In the genomic region with DNA sequence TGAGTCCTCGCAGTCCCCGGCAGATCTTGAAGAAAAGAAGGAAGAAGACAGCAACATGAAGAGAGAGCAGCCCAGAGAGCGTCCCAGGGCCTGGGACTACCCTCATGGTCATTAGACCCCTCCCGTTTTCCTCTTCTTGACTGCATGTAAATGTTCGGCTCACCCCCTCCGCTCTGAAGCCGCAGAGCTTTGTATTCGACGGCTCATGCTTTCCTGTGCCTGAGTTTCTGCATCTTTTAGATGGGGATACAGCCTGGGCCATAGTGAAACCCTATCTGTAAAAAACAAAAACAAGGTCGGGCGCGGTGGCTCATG, we compare ENCODE assay signal across 2 cellular contexts.
TF ChIP-seq lines count a peak whose summit lies in the region.

No MANE protein-coding gene starts in this region.

TF ChIP-seq in IMR-90, 13 proteins besides CTCF, POLR2A, EP300 and RAD21:
- TF ChIP-seq RFX5 (IDR thresholded peaks at IDR 0.05; ENCODE audit: low read depth, low read length) (no peak), CEBPB (IDR thresholded peaks at IDR 0.05; ENCODE audit: low read depth, low read length) (no peak), MAZ (IDR thresholded peaks at IDR 0.05; ENCODE audit: borderline replicate concordance, low read depth, low read length) (no peak), BHLHE40 (IDR thresholded peaks at IDR 0.05; ENCODE audit: low read depth, low read length) (no peak), SMC3 (IDR thresholded peaks at IDR 0.05; ENCODE audit: low read depth, low read length) (no peak), NFE2L2 (IDR thresholded peaks at IDR 0.05; ENCODE audit: low read depth, low read length) (no peak), CHD1 (IDR thresholded peaks at IDR 0.05; ENCODE audit: low read depth, low read length) (no peak), MAFK (IDR thresholded peaks at IDR 0.05; ENCODE audit: low read depth, low read length) (no peak), USF2 (IDR thresholded peaks at IDR 0.05; ENCODE audit: low read depth, low read length) (no peak), RCOR1 (IDR thresholded peaks at IDR 0.05; ENCODE audit: insufficient replicate concordance, low read length) (no peak), FOS (IDR thresholded peaks at IDR 0.05; ENCODE audit: low read depth, low read length) (no peak), MXI1 (IDR thresholded peaks at IDR 0.05; ENCODE audit: borderline replicate concordance, low read depth, low read length) (no peak), ELK1 (IDR thresholded peaks at IDR 0.05; ENCODE audit: borderline replicate concordance, low read depth, low read length) (no peak)

TF ChIP-seq in GM12891, 5 proteins besides CTCF, POLR2A, EP300 and RAD21:
- TF ChIP-seq POLR2AphosphoS5 (IDR thresholded peaks at IDR 0.05; ENCODE audit: low read depth, low read length) (no peak), POU2F2 (IDR thresholded peaks at IDR 0.05; ENCODE audit: low read depth, low read length) (no peak), PAX5 (IDR thresholded peaks at IDR 0.05; ENCODE audit: insufficient read depth, low read length, severe bottlenecking) (no peak), SPI1 (IDR thresholded peaks at IDR 0.05; ENCODE audit: low read depth, low read length) (no peak), TAF1 (IDR thresholded peaks at IDR 0.05; ENCODE audit: low read depth, low read length) (no peak)
